In genomic region chr17:41582061-41582968, GRCh38 we compare ENCODE assay signal across 1 cellular context.
TF ChIP-seq lines count a peak whose summit lies in the region.

No MANE protein-coding gene starts in this region.

TF ChIP-seq in HEK293, 187 proteins besides CTCF, POLR2A, EP300 and RAD21:
- peak; percentile 52 for TF ChIP-seq REST (tag by site-specific recombination; IDR thresholded peaks at IDR 0.05)
TF ChIP-seq in HEK293: peak in this region for 1; not testable (repeated sequence) for 186.
